ENCODE assay signal across 29 cellular contexts in the genomic region with DNA sequence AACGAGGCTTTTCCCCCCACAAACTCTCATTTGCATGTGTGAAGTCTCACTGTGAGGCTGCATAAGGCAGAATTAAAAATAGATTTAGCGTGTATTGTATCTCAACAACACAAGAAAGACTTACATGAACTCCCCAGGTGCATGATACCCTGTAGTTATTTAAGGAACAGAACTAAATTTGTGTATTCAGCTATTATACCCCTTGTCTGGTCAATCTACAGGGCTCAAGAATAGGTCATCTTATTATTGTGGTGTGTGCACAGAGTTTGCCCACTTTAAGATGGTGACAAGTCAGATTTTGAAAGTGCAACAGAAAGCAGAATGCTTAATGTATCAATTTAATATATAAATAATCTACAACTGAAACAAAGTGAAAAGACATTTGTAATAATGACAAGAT.
"Had no signal": no experiment of that assay in that cellular context is flagged by ENCODE, and none has a peak within 500 bp of the region (broad histone marks: within the 10 kb centered on the region; RNA-seq: fewer than 3 reads in every experiment).

No MANE protein-coding gene starts in this region.

- DNase-seq: naive thymus-derived CD8-positive, alpha-beta T cell; nephron progenitor cell; nucleus accumbens; ovary; posterior cingulate gyrus; psoas muscle; right cardiac atrium; right lobe of liver; sigmoid colon; spleen; stimulated activated CD4-positive, alpha-beta T cell treated with anti-CD3 and anti-CD28 coated beads, Interleukin-12 subunit alpha, Interleukin-12 subunit beta, amount 100 ng/mL, for 4 hours; stimulated activated CD4-positive, alpha-beta T cell treated with anti-CD3 and anti-CD28 coated beads, Interleukin-1b, Interleukin-23, amount 100 ng/mL, for 48 hours; stimulated activated CD4-positive, alpha-beta T cell treated with anti-CD3 and anti-CD28 coated beads, Interleukin-4, amount 100 ng/mL, for 1 hour; stimulated activated CD4-positive, alpha-beta T cell treated with anti-CD3 and anti-CD28 coated beads, Interleukin-4, amount 100 ng/mL, for 4 hours; stimulated activated CD8-positive, alpha-beta memory T cell treated with anti-CD3 and anti-CD28 coated beads, Interleukin-4, amount 100 ng/mL, for 48 hours; stimulated activated naive B cell treated with anti-CD40 and anti-IgM and Interleukin-4, amounts not matched to agents 10 μg/mL and 1 μg/mL and 100 μg/mL, for 72 hours; stimulated activated naive CD4-positive, alpha-beta T cell treated with Interleukin-2 at 50 U/mL for 16 hours; stomach; thyroid gland; trophoblast cell; upper lobe of left lung had no signal

- H3K9me3 ChIP-seq: neutrophil, ovary, psoas muscle, right lobe of liver, sigmoid colon, stomach, thoracic aorta, thyroid gland, tibial nerve, upper lobe of left lung, vagina had no signal

- H3K27ac ChIP-seq: neutrophil, ovary, parathyroid adenoma, psoas muscle, right lobe of liver, sigmoid colon, spleen, stomach, thoracic aorta, thyroid gland, tibial nerve, upper lobe of left lung, vagina had no signal

- FAIRE-seq: urothelium cell line had no signal

- H3K4me1 ChIP-seq: parathyroid adenoma, psoas muscle, right lobe of liver, spleen, thyroid gland had no signal

- H2AFZ ChIP-seq: parathyroid adenoma had no signal

- H3K27me3 ChIP-seq: neutrophil, ovary, right lobe of liver, sigmoid colon, spleen, stomach, thyroid gland, tibial nerve, upper lobe of left lung, vagina had no signal

- H3K36me3 ChIP-seq: neutrophil, ovary, right lobe of liver, sigmoid colon, spleen, stomach, thoracic aorta, thyroid gland, tibial nerve, upper lobe of left lung, vagina had no signal

- H3K4me2 ChIP-seq: smooth muscle cell had no signal

- H3K4me3 ChIP-seq: ovary, psoas muscle, right lobe of liver, sigmoid colon, smooth muscle cell, spleen, stomach, thoracic aorta, thyroid gland, tibial nerve, upper lobe of left lung, vagina had no signal

- H3K9ac ChIP-seq: parathyroid adenoma had no signal

- H3K79me2 ChIP-seq: parathyroid adenoma had no signal

- ATAC-seq: naive thymus-derived CD8-positive, alpha-beta T cell; natural killer cell treated with Interleukin-12 subunit alpha and Interleukin-12 subunit beta and Interleukin-15 and Interleukin-18, amount 100 ng/mL, for 72 hours; psoas muscle; right cardiac atrium; right lobe of liver; stimulated activated naive B cell treated with anti-CD40 and anti-IgM and Interleukin-4, amounts not matched to agents 10 μg/mL and 1 μg/mL and 100 μg/mL, for 72 hours had no signal
